ENCODE assay signal across 25 cellular contexts in the genomic region with DNA sequence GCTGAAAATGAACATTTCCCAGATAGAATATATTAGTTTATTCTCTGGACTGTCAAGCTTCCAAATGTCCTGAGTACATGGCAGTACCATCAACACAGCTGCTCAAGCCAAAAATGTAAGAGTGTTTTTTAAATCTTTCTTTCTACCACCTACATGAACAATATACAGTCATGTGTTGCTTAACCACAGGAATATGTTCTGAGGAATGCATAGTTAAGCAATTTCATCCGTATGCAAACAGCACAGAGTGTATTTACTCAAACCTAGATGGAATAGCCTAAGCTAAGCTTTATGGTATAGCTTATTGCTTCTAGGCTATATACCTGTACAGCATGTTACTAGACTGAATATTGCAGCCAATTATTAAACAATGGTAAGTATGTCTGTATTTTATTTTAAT.
DNase-seq lines count a peak whose midpoint lies in the region; ATAC-seq, FAIRE-seq and TF ChIP-seq lines count a peak whose summit lies in the region.
"Had no signal": no experiment of that assay in that cellular context is flagged by ENCODE, and none has a peak within 500 bp of the region (broad histone marks: within the 10 kb centered on the region; RNA-seq: fewer than 3 reads in every experiment).

No MANE protein-coding gene starts in this region.

- no peak for FAIRE-seq in GM19239 (lab: Jason Lieb, UNC)
- FAIRE-seq: A549 had no signal

- DNase-seq in AG04450 (ENCODE audit: low read depth, low spot score) (peak; percentile 11), HuH-7.5 (ENCODE audit: low spot score) (peak; percentile 15), cardiac fibroblast (ENCODE audit: low read depth in 2 of 2) (peak; percentile 59 to 64), hepatocyte (ENCODE audit: low spot score) (peak; percentile 10), GM19239 (ENCODE audit: insufficient read length, low spot score) (no peak), erythroblast (lab: John Stamatoyannopoulos, UW) (no peak), Right ventricle myocardium inferior (ENCODE audit: missing footprints) (no peak)
- DNase-seq: activated CD4-positive, CD25-positive, alpha-beta regulatory T cell treated with anti-CD3 and anti-CD28 coated beads, Interleukin-2, amount 50 U/mL, for 72 hours; activated CD8-positive, alpha-beta T cell treated with anti-CD3 and anti-CD28 coated beads for 36 hours; activated gamma-delta T cell treated with Interleukin-2 at 50 U/mL for 16 hours; activated T-cell treated with anti-CD3 and anti-CD28 coated beads for 4 hours; adrenal gland; Calu3; Karpas-422; NCI-H1048; NCI-H187; NCI-H748 treated with DMSO at 0.1 percent for 48 hours; nucleus accumbens; SHP77; stimulated activated CD4-positive, alpha-beta T cell treated with anti-CD3 and anti-CD28 coated beads, Interleukin-4, amount 100 ng/mL, for 24 hours had no signal

- TF ChIP-seq POLR2A in erythroblast (IDR thresholded peaks at IDR 0.05; ENCODE audit: low read length) = no peak
- no peak for TF ChIP-seq POLR2A in GM18505 (IDR thresholded peaks at IDR 0.05; ENCODE audit: borderline replicate concordance, extremely low read depth, insufficient read depth, insufficient read length)

- H3K27ac ChIP-seq in AG04450 (ENCODE audit: low read depth, low read length) = no peak overlapping the region
- H3K27ac ChIP-seq in hepatocyte = peak overlapping the region; percentile 5
- H3K27ac ChIP-seq: A549, adrenal gland, BLaER1, tibial nerve had no signal

- TF ChIP-seq CTCF in AG04450 (IDR thresholded peaks at IDR 0.05; ENCODE audit: low read depth, low read length) (no peak), cardiac fibroblast (IDR thresholded peaks at IDR 0.05; ENCODE audit: low read depth, low read length) (no peak), hepatocyte (IDR thresholded peaks at IDR 0.05; ENCODE audit: poor library complexity) (no peak)

- POLR2A ChIA-PET in AG04450 (lab: Yijun Ruan, JAX) = no interaction called here

- CTCF ChIA-PET in AG04450 (lab: Charles Lee) = no interaction called here

- H3K4me3 ChIP-seq in AG04450 (ENCODE audit: low read depth, low read length) (no peak overlapping the region), cardiac fibroblast (replicated peaks in 1 of 2; ENCODE audit: low read depth in 2 of 2, low read length in 2 of 2) (no peak overlapping the region), hepatocyte (no peak overlapping the region)
- H3K4me3 ChIP-seq: A549, adrenal gland, BLaER1, tibial nerve had no signal

- H3K4me1 ChIP-seq in hepatocyte (ENCODE audit: insufficient read depth) = peaks cover 3% of the 10 kb centered on the region
- H3K4me1 ChIP-seq: A549, adrenal gland, BLaER1, tibial nerve had no signal

- H3K9me3 ChIP-seq in AG04450 (ENCODE audit: control insufficient read depth, insufficient read depth, low read length) (no peaks in the 10 kb centered on the region), hepatocyte (ENCODE audit: low read depth) (no peaks in the 10 kb centered on the region)
- H3K9me3 ChIP-seq: A549, adrenal gland, BLaER1, tibial nerve had no signal

- WGBS in hepatocyte (ENCODE audit: low lambda C conversion rate, missing lambda C conversion rate) = 25% methylated on average over 1 of the region's 1 CpG

- H3K4me2 ChIP-seq in hepatocyte = peak overlapping the region; percentile 9
- H3K4me2 ChIP-seq: A549, BLaER1 had no signal

- ATAC-seq in GM18505 (IDR thresholded peaks at IDR 0.05; ENCODE audit: unreplicated experiment) (no peak), Right ventricle myocardium inferior (no peak)
- ATAC-seq: A549; activated CD8-positive, alpha-beta T cell treated with anti-CD3 and anti-CD28 coated beads for 36 hours; HCT116 had no signal

- no peaks in the 10 kb centered on the region for H3K36me3 ChIP-seq in hepatocyte (replicated peaks; ENCODE audit: insufficient read depth, low read depth)
- H3K36me3 ChIP-seq: adrenal gland, BLaER1, tibial nerve had no signal

- H2AFZ ChIP-seq in hepatocyte = no peak overlapping the region

- H3K27me3 ChIP-seq in AG04450 (ENCODE audit: control insufficient read depth, insufficient read depth, low read length) (no peaks in the 10 kb centered on the region), hepatocyte (no peaks in the 10 kb centered on the region)
- H3K27me3 ChIP-seq: adrenal gland, BLaER1, tibial nerve had no signal

- intact Hi-C loops in Right ventricle myocardium inferior (cut with DNase I) = no loop called here

- H3K79me2 ChIP-seq in hepatocyte = no peaks in the 10 kb centered on the region

- H3K9me2 ChIP-seq in hepatocyte (replicated peaks; ENCODE audit: insufficient read depth) = no peaks in the 10 kb centered on the region

- no peaks in the 10 kb centered on the region for H4K20me1 ChIP-seq in hepatocyte (ENCODE audit: insufficient read depth, poor library complexity, severe bottlenecking)
- H4K20me1 ChIP-seq: BLaER1 had no signal

Comparison
In these comparisons a context has a peak if more than half of its experiments do, and no peak if none do; other contexts are left out.
1. DNase-seq: peak in AG04450 (single experiment), HuH-7.5 (single experiment), cardiac fibroblast (2 of 2) and hepatocyte (single experiment); none in GM19239 (single experiment), erythroblast (0 of 2) and Right ventricle myocardium inferior (single experiment).